Comparison of ENCODE assay signal across 23 cellular contexts in the genomic region with DNA sequence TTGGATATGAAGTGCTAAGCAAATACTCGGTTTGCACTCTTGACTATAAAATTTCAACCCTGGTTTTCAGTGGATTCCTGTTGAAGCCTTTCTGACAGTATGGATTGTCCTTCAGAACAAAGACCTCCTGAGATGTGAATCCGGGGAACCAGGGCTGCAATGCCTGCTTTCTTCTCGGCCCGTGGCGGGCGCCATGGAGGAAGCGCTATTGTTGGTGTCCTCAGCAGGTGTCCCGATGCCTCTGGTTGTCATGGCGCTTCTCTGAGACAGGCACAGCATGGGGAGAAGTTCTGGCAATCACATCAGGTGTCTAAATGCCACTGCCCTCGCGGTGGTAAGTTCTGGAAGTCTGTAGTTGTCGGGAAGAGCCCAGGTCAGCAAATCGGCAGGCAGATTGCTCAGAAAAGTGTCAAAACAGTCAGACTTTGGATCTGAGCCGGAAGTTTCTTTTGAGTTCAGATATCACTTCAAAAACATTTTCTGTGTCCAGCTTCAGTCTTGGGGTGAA.
"Had no signal": no experiment of that assay in that cellular context is flagged by ENCODE, and none has a peak within 500 bp of the region (broad histone marks: within the 10 kb centered on the region; RNA-seq: fewer than 3 reads in every experiment).

No MANE protein-coding gene starts in this region.

- H3K79me2 ChIP-seq: hepatocyte had no signal

- H3K36me3 Mint-ChIP-seq: naive thymus-derived CD8-positive, alpha-beta T cell; stimulated activated naive B cell treated with anti-CD40 and anti-IgM and Interleukin-4, amounts not matched to agents 10 μg/mL and 1 μg/mL and 100 μg/mL, for 72 hours had no signal

- H3K4me3 Mint-ChIP-seq: naive thymus-derived CD8-positive, alpha-beta T cell; stimulated activated naive B cell treated with anti-CD40 and anti-IgM and Interleukin-4, amounts not matched to agents 10 μg/mL and 1 μg/mL and 100 μg/mL, for 72 hours; stimulated activated naive CD8-positive, alpha-beta T cell treated with anti-CD3 and anti-CD28 coated beads, Interleukin-15, Interleukin-2, amounts not matched to agents 100 ng/mL and 50 ng/mL, for 24 hours had no signal

- DNase-seq: dorsolateral prefrontal cortex; effector CD8-positive, alpha-beta T cell; foreskin keratinocyte; heart left ventricle; left cardiac atrium; left lung; mesenchymal stem cell; naive thymus-derived CD8-positive, alpha-beta T cell; nucleus accumbens; ovary; psoas muscle; right lobe of liver; small intestine; stimulated activated CD4-positive, alpha-beta T cell treated with anti-CD3 and anti-CD28 coated beads, Interleukin-15, amount 100 ng/mL, for 24 hours; stimulated activated CD4-positive, alpha-beta T cell treated with anti-CD3 and anti-CD28 coated beads, Interleukin-2, amount 100 ng/mL, for 48 hours; stimulated activated naive B cell treated with anti-CD40 and anti-IgM and Interleukin-4, amounts not matched to agents 10 μg/mL and 1 μg/mL and 100 μg/mL, for 72 hours; upper lobe of left lung had no signal

- H2AFZ ChIP-seq: hepatocyte had no signal

- H3K36me3 ChIP-seq: esophagus muscularis mucosa, gastroesophageal sphincter, heart left ventricle, left lung, ovary, right lobe of liver, thoracic aorta, tibial nerve, upper lobe of left lung had no signal

- H3K27me3 ChIP-seq: dorsolateral prefrontal cortex, foreskin keratinocyte, ovary, right lobe of liver, tibial nerve, upper lobe of left lung had no signal

- H3K27ac ChIP-seq: dorsolateral prefrontal cortex, esophagus muscularis mucosa, foreskin keratinocyte, gastroesophageal sphincter, heart left ventricle, hepatocyte, left lung, ovary, psoas muscle, right lobe of liver, thoracic aorta, tibial nerve, upper lobe of left lung had no signal

- H3K4me3 ChIP-seq: dorsolateral prefrontal cortex, esophagus muscularis mucosa, gastroesophageal sphincter, heart left ventricle, hepatocyte, left lung, ovary, psoas muscle, right lobe of liver, thoracic aorta, tibial nerve, upper lobe of left lung had no signal

- H3K9me3 ChIP-seq: esophagus muscularis mucosa, gastroesophageal sphincter, heart left ventricle, left lung, ovary, psoas muscle, right lobe of liver, thoracic aorta, tibial nerve, upper lobe of left lung had no signal

- H3K4me2 ChIP-seq: hepatocyte had no signal

- H3K9me3 Mint-ChIP-seq: stimulated activated naive CD8-positive, alpha-beta T cell treated with anti-CD3 and anti-CD28 coated beads, Interleukin-15, Interleukin-2, amounts not matched to agents 100 ng/mL and 50 ng/mL, for 24 hours had no signal

- H3K4me1 Mint-ChIP-seq: stimulated activated naive B cell treated with anti-CD40 and anti-IgM and Interleukin-4, amounts not matched to agents 10 μg/mL and 1 μg/mL and 100 μg/mL, for 72 hours had no signal

- H3K27ac Mint-ChIP-seq: naive thymus-derived CD8-positive, alpha-beta T cell; stimulated activated naive B cell treated with anti-CD40 and anti-IgM and Interleukin-4, amounts not matched to agents 10 μg/mL and 1 μg/mL and 100 μg/mL, for 72 hours; stimulated activated naive CD8-positive, alpha-beta T cell treated with anti-CD3 and anti-CD28 coated beads, Interleukin-15, Interleukin-2, amounts not matched to agents 100 ng/mL and 50 ng/mL, for 24 hours had no signal

- ATAC-seq: foreskin keratinocyte; gastroesophageal sphincter; heart left ventricle; left cardiac atrium; left lung; naive thymus-derived CD8-positive, alpha-beta T cell; psoas muscle; right lobe of liver; stimulated activated naive B cell treated with anti-CD40 and anti-IgM and Interleukin-4, amounts not matched to agents 10 μg/mL and 1 μg/mL and 100 μg/mL, for 72 hours had no signal

- H3K4me1 ChIP-seq: left lung, psoas muscle, right lobe of liver, upper lobe of left lung had no signal
